Comparison of ENCODE assay signal across 2 cellular contexts in the genomic region with DNA sequence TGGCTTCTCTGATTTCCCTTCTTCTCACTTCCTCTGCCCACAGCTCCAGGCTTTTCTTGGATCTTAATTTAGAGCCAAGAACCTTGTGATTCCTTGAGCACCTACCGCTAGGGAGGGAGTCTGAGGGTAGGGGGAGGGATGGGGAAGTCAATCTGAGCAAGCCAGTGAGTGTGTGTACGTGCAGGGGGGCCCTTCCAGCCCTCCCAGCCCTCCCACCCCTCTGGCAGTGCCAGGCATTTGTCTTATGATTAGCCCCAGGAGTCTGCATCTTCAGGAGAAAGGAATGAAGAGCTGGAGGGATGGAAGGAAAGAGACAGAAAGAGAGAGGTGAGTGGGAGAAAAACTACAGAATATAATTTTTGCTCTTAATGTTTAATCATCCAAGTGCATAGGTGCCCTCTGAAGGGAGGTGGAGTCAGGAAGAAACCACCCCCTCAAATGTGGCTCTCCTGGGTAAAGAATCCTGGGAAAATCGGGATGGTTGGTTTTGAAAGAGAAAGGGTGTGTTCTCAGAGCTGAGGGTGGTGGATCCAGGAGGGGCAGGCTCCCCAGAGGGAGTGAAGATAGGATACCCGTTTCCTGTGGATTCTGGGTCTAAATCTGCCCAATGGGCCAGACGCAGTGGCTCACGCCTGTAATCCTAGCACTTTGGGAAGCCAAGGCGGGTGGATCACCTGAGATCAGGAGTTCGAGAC.
TF ChIP-seq lines count a peak whose summit lies in the region.

No MANE protein-coding gene starts in this region.

TF ChIP-seq in SK-N-SH, 30 proteins besides CTCF, POLR2A, EP300 and RAD21:
- TF ChIP-seq, protein P1, sequence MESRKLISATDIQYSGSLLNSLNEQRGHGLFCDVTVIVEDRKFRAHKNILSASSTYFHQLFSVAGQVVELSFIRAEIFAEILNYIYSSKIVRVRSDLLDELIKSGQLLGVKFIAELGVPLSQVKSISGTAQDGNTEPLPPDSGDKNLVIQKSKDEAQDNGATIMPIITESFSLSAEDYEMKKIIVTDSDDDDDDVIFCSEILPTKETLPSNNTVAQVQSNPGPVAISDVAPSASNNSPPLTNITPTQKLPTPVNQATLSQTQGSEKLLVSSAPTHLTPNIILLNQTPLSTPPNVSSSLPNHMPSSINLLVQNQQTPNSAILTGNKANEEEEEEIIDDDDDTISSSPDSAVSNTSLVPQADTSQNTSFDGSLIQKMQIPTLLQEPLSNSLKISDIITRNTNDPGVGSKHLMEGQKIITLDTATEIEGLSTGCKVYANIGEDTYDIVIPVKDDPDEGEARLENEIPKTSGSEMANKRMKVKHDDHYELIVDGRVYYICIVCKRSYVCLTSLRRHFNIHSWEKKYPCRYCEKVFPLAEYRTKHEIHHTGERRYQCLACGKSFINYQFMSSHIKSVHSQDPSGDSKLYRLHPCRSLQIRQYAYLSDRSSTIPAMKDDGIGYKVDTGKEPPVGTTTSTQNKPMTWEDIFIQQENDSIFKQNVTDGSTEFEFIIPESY (IDR thresholded peaks at IDR 0.05; ENCODE audit: borderline replicate concordance, low read depth), result no peak
- TF ChIP-seq ELF1 (IDR thresholded peaks at IDR 0.05), result no peak
- TF ChIP-seq GATA2 (CRISPR knock-in tag; IDR thresholded peaks at IDR 0.05), result no peak
- TF ChIP-seq, protein P2, sequence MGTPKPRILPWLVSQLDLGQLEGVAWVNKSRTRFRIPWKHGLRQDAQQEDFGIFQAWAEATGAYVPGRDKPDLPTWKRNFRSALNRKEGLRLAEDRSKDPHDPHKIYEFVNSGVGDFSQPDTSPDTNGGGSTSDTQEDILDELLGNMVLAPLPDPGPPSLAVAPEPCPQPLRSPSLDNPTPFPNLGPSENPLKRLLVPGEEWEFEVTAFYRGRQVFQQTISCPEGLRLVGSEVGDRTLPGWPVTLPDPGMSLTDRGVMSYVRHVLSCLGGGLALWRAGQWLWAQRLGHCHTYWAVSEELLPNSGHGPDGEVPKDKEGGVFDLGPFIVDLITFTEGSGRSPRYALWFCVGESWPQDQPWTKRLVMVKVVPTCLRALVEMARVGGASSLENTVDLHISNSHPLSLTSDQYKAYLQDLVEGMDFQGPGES (IDR thresholded peaks at IDR 0.05; ENCODE audit: low read depth, low read length), result no peak
- TF ChIP-seq SIN3A (IDR thresholded peaks at IDR 0.05; ENCODE audit: borderline replicate concordance, low read depth, low read length), result no peak
- no peak for TF ChIP-seq FOSL2 (IDR thresholded peaks at IDR 0.05; ENCODE audit: borderline replicate concordance, low read depth)
- no peak for TF ChIP-seq TCF12 (IDR thresholded peaks at IDR 0.05)
- TF ChIP-seq, protein P3, sequence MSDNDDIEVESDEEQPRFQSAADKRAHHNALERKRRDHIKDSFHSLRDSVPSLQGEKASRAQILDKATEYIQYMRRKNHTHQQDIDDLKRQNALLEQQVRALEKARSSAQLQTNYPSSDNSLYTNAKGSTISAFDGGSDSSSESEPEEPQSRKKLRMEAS (IDR thresholded peaks at IDR 0.05; ENCODE audit: low read depth), result no peak
- no peak for TF ChIP-seq EZH2phosphoT487 (IDR thresholded peaks at IDR 0.05; ENCODE audit: borderline replicate concordance, low read depth)
- no peak for TF ChIP-seq MEF2A (IDR thresholded peaks at IDR 0.05; ENCODE audit: borderline replicate concordance, low read depth)
- TF ChIP-seq, protein P4, sequence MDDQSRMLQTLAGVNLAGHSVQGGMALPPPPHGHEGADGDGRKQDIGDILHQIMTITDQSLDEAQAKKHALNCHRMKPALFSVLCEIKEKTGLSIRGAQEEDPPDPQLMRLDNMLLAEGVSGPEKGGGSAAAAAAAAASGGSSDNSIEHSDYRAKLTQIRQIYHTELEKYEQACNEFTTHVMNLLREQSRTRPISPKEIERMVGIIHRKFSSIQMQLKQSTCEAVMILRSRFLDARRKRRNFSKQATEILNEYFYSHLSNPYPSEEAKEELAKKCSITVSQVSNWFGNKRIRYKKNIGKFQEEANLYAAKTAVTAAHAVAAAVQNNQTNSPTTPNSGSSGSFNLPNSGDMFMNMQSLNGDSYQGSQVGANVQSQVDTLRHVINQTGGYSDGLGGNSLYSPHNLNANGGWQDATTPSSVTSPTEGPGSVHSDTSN (IDR thresholded peaks at IDR 0.05), result no peak
- TF ChIP-seq JUND (IDR thresholded peaks at IDR 0.05), result no peak
- no peak for TF ChIP-seq FOXJ3 (CRISPR knock-in tag; IDR thresholded peaks at IDR 0.05)
- TF ChIP-seq RCOR1 (IDR thresholded peaks at IDR 0.05; ENCODE audit: low read length), result no peak
- no peak for TF ChIP-seq NRF1 (IDR thresholded peaks at IDR 0.05; ENCODE audit: low read depth, low read length)
- TF ChIP-seq, protein P5, sequence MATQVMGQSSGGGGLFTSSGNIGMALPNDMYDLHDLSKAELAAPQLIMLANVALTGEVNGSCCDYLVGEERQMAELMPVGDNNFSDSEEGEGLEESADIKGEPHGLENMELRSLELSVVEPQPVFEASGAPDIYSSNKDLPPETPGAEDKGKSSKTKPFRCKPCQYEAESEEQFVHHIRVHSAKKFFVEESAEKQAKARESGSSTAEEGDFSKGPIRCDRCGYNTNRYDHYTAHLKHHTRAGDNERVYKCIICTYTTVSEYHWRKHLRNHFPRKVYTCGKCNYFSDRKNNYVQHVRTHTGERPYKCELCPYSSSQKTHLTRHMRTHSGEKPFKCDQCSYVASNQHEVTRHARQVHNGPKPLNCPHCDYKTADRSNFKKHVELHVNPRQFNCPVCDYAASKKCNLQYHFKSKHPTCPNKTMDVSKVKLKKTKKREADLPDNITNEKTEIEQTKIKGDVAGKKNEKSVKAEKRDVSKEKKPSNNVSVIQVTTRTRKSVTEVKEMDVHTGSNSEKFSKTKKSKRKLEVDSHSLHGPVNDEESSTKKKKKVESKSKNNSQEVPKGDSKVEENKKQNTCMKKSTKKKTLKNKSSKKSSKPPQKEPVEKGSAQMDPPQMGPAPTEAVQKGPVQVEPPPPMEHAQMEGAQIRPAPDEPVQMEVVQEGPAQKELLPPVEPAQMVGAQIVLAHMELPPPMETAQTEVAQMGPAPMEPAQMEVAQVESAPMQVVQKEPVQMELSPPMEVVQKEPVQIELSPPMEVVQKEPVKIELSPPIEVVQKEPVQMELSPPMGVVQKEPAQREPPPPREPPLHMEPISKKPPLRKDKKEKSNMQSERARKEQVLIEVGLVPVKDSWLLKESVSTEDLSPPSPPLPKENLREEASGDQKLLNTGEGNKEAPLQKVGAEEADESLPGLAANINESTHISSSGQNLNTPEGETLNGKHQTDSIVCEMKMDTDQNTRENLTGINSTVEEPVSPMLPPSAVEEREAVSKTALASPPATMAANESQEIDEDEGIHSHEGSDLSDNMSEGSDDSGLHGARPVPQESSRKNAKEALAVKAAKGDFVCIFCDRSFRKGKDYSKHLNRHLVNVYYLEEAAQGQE (IDR thresholded peaks at IDR 0.05; ENCODE audit: low read depth, low read length), result no peak
- no peak for TF ChIP-seq POLR2AphosphoS5 (IDR thresholded peaks at IDR 0.05; ENCODE audit: low read depth, low read length)

TF ChIP-seq in SK-N-SH treated with all-trans-retinoic acid at 6 μM for 48 hours, 23 proteins besides CTCF, POLR2A, EP300 and RAD21 (continued from another document):
- TF ChIP-seq ARNTL (CRISPR knock-in tag; IDR thresholded peaks at IDR 0.05; ENCODE audit: borderline replicate concordance, low read depth), result no peak
- TF ChIP-seq ISL1 (CRISPR knock-in tag; IDR thresholded peaks at IDR 0.05), result no peak
- TF ChIP-seq CSDC2 (CRISPR knock-in tag; IDR thresholded peaks at IDR 0.05), result no peak
- TF ChIP-seq BACH2 (CRISPR knock-in tag; IDR thresholded peaks at IDR 0.05; ENCODE audit: borderline replicate concordance), result no peak
- TF ChIP-seq TCF4 (CRISPR knock-in tag; IDR thresholded peaks at IDR 0.05; ENCODE audit: borderline replicate concordance), result no peak
- TF ChIP-seq, protein P6, sequence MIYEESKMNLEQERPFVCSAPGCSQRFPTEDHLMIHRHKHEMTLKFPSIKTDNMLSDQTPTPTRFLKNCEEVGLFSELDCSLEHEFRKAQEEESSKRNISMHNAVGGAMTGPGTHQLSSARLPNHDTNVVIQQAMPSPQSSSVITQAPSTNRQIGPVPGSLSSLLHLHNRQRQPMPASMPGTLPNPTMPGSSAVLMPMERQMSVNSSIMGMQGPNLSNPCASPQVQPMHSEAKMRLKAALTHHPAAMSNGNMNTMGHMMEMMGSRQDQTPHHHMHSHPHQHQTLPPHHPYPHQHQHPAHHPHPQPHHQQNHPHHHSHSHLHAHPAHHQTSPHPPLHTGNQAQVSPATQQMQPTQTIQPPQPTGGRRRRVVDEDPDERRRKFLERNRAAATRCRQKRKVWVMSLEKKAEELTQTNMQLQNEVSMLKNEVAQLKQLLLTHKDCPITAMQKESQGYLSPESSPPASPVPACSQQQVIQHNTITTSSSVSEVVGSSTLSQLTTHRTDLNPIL (CRISPR knock-in tag; IDR thresholded peaks at IDR 0.05; ENCODE audit: low read depth), result no peak
- no peak for TF ChIP-seq TOX (CRISPR knock-in tag; IDR thresholded peaks at IDR 0.05; ENCODE audit: borderline replicate concordance)
- TF ChIP-seq ZNF70 (CRISPR knock-in tag; IDR thresholded peaks at IDR 0.05), result no peak
- TF ChIP-seq GLIS3 (CRISPR knock-in tag; IDR thresholded peaks at IDR 0.05), result no peak
- TF ChIP-seq ZNF565 (CRISPR knock-in tag; conservative IDR thresholded peaks at IDR 0.05; ENCODE audit: low read depth), result no peak
- TF ChIP-seq OSR1 (CRISPR knock-in tag; IDR thresholded peaks at IDR 0.05), result no peak
TF ChIP-seq in SK-N-SH treated with all-trans-retinoic acid at 6 μM for 48 hours: peak in this region for 0.
